25 cellular contexts compared by ENCODE assay signal in the genomic region with DNA sequence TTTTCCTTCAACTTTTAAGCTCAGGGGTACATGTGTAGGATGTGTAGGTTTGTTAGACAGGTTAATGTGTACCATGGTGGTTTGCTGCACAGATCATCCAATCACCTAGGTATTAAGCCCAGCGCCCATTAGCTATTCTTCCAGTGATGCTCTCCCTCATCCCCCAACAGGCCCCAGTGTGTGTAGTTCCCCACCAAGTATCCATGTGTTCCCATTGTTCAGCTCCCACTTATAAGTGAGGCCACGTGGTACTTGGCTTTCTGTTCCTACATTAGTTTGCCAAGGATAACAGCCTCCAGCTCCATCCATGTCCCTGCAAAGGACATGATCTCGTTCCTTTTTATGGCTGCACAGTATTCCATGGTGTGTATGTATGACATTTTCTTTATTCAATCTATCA.
"Had no signal": no experiment of that assay in that cellular context is flagged by ENCODE, and none has a peak within 500 bp of the region (broad histone marks: within the 10 kb centered on the region; RNA-seq: fewer than 3 reads in every experiment).

No MANE protein-coding gene starts in this region.

- H3K27ac ChIP-seq: neutrophil, pancreas, prostate gland, right lobe of liver, sigmoid colon, stomach, thoracic aorta, thyroid gland, tibial nerve, upper lobe of left lung, vagina had no signal

- H3K27me3 ChIP-seq: neutrophil, pancreas, right lobe of liver, sigmoid colon, stomach, thyroid gland, tibial nerve, upper lobe of left lung, vagina had no signal

- H3K4me1 ChIP-seq: pancreas, prostate gland, right lobe of liver, sigmoid colon, stomach, thyroid gland, tibial nerve, upper lobe of left lung, vagina had no signal

- ATAC-seq: natural killer cell treated with Interleukin-12 subunit alpha and Interleukin-12 subunit beta and Interleukin-15 and Interleukin-18, amount 100 ng/mL, for 72 hours; pancreas; right lobe of liver; stimulated activated effector memory CD8-positive, alpha-beta T cell treated with anti-CD3 and anti-CD28 coated beads, Interleukin-12 subunit alpha, Interleukin-12 subunit beta, amount 100 ng/mL, for 72 hours; stimulated activated naive B cell treated with anti-CD40 and anti-IgM and Interleukin-4, amounts not matched to agents 10 μg/mL and 1 μg/mL and 100 μg/mL, for 72 hours had no signal

- H3K4me3 ChIP-seq: pancreas, prostate gland, right lobe of liver, sigmoid colon, stomach, thoracic aorta, thyroid gland, tibial nerve, upper lobe of left lung, vagina had no signal

- H3K9me3 ChIP-seq: neutrophil, pancreas, prostate gland, right lobe of liver, sigmoid colon, stomach, thoracic aorta, thyroid gland, upper lobe of left lung, vagina had no signal

- DNase-seq: nephron progenitor cell; nucleus accumbens; pancreas; retina; right cardiac atrium; right lobe of liver; sigmoid colon; small intestine; stimulated activated CD4-positive, alpha-beta T cell treated with anti-CD3 and anti-CD28 coated beads, Interleukin-15, amount 100 ng/mL, for 24 hours; stimulated activated CD4-positive, alpha-beta T cell treated with anti-CD3 and anti-CD28 coated beads, Interleukin-2, amount 100 ng/mL, for 24 hours; stimulated activated CD4-positive, alpha-beta T cell treated with anti-CD3 and anti-CD28 coated beads, Interleukin-2, amount 100 ng/mL, for 48 hours; stimulated activated CD4-positive, alpha-beta T cell treated with anti-CD3 and anti-CD28 coated beads, Interleukin-4, amount 100 ng/mL, for 24 hours; stimulated activated naive B cell treated with anti-CD40 and anti-IgM and Interleukin-4, amounts not matched to agents 10 μg/mL and 1 μg/mL and 100 μg/mL, for 72 hours; stimulated activated naive CD4-positive, alpha-beta T cell treated with Interleukin-2 at 50 U/mL for 16 hours; stomach; thyroid gland; trophoblast cell; upper lobe of left lung had no signal

- H3K36me3 ChIP-seq: prostate gland, sigmoid colon, thoracic aorta, thyroid gland, upper lobe of left lung, vagina had no signal
